1 cellular context compared by ENCODE assay signal in genomic region chr10:114824396-114824795, GRCh38.
TF ChIP-seq lines count a peak whose summit lies in the region.

No MANE protein-coding gene starts in this region.

TF ChIP-seq in A549, 52 proteins besides CTCF, POLR2A, EP300 and RAD21 (continued from another document):
- TF ChIP-seq PBX3 (IDR thresholded peaks at IDR 0.05) (no peak), ATOH8 (CRISPR knock-in tag; IDR thresholded peaks at IDR 0.05; ENCODE audit: low read depth) (no peak)
